ENCODE assay signal across 30 cellular contexts in the genomic region with DNA sequence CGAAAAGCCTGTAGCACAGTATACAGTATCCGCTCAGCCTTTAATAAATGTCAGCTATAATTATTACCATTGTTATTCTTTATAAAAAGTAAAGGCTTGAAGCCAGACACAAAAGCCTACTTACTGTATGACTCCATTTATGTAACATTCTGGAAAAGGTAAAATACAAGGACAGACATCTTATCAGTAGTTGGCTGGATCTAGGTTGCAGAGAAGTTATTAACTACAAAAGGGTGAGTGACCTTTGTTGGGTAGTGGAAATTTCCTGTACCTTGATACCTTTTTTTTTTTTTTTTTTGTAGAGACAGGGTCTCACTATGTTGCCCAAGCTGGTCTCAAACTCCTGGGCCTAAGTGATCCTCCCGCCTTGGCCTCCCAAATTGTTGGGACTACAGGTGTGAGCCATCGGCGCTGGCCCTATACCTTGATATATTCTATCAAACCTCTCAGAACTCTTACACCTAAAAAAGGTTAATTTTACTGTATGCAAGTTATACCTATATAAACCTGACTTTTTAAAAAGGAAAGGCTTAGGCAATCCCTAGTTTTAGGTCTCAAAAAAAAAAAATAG.
"Had no signal": no experiment of that assay in that cellular context is flagged by ENCODE, and none has a peak within 500 bp of the region (broad histone marks: within the 10 kb centered on the region; RNA-seq: fewer than 3 reads in every experiment).

No MANE protein-coding gene starts in this region.

- H3K27me3 ChIP-seq: brain microvascular endothelial cell, dorsolateral prefrontal cortex had no signal

- H3K4me3 Mint-ChIP-seq: activated CD4-positive, alpha-beta memory T cell treated with anti-CD3 and anti-CD28 coated beads for 36 hours; activated CD4-positive, alpha-beta T cell treated with anti-CD3 and anti-CD28 coated beads for 36 hours; activated CD4-positive, alpha-beta T cell treated with anti-CD3 and anti-CD28 coated beads, Interleukin-2, amount 10 ng/mL, durations not matched to agents 24 days and 14 days; activated CD8-positive, alpha-beta T cell treated with anti-CD3 and anti-CD28 coated beads, Interleukin-2, amount 10 ng/mL, durations not matched to agents 7 days and 5 days; activated naive CD4-positive, alpha-beta T cell treated with anti-CD3 and anti-CD28 coated beads, Interleukin-2, amount 10 ng/mL, durations not matched to agents 7 days and 5 days; activated naive CD8-positive, alpha-beta T cell treated with anti-CD3 and anti-CD28 coated beads, Interleukin-2, amount 10 ng/mL, durations not matched to agents 7 days and 5 days; activated T-cell treated with anti-CD3 and anti-CD28 coated beads, Interleukin-2, amount 50 U/mL, for 72 hours; central memory CD8-positive, alpha-beta T cell; dendritic cell treated with granulocyte-macrophage colony-stimulating factor and Interleukin-4, amounts not matched to agents 40 ng/mL and 50 ng/mL, for 4 days; endodermal cell had no signal

- FAIRE-seq: astrocyte, bronchial epithelial cell, frontal cortex had no signal

- H3K9me3 Mint-ChIP-seq: activated CD4-positive, alpha-beta memory T cell treated with anti-CD3 and anti-CD28 coated beads for 36 hours; activated CD4-positive, alpha-beta T cell treated with anti-CD3 and anti-CD28 coated beads, Interleukin-2, amount 10 ng/mL, durations not matched to agents 24 days and 14 days; activated naive CD4-positive, alpha-beta T cell treated with anti-CD3 and anti-CD28 coated beads, Interleukin-2, amount 10 ng/mL, durations not matched to agents 7 days and 5 days; activated naive CD4-positive, alpha-beta T cell treated with anti-CD3 and anti-CD28 coated beads, Interleukin-2, amount 50 U/mL, for 72 hours; activated naive CD8-positive, alpha-beta T cell treated with anti-CD3 and anti-CD28 coated beads, Interleukin-2, amount 10 ng/mL, durations not matched to agents 7 days and 5 days; activated T-cell treated with anti-CD3 and anti-CD28 coated beads, Interleukin-2, amount 50 U/mL, for 72 hours; central memory CD8-positive, alpha-beta T cell; dendritic cell treated with granulocyte-macrophage colony-stimulating factor and Interleukin-4, amounts not matched to agents 40 ng/mL and 50 ng/mL, for 4 days; endodermal cell had no signal

- H3K27me3 Mint-ChIP-seq: activated CD4-positive, alpha-beta memory T cell treated with anti-CD3 and anti-CD28 coated beads for 36 hours; activated CD4-positive, alpha-beta T cell treated with anti-CD3 and anti-CD28 coated beads for 36 hours; activated CD4-positive, alpha-beta T cell treated with anti-CD3 and anti-CD28 coated beads, Interleukin-2, amount 10 ng/mL, durations not matched to agents 24 days and 14 days; activated naive CD4-positive, alpha-beta T cell treated with anti-CD3 and anti-CD28 coated beads, Interleukin-2, amount 10 ng/mL, durations not matched to agents 7 days and 5 days; activated naive CD8-positive, alpha-beta T cell treated with anti-CD3 and anti-CD28 coated beads, Interleukin-2, amount 10 ng/mL, durations not matched to agents 7 days and 5 days; central memory CD8-positive, alpha-beta T cell; dendritic cell treated with granulocyte-macrophage colony-stimulating factor and Interleukin-4, amounts not matched to agents 40 ng/mL and 50 ng/mL, for 4 days had no signal

- H3K27ac ChIP-seq: brain microvascular endothelial cell, coronary artery, dorsolateral prefrontal cortex had no signal

- ATAC-seq: activated CD4-positive, alpha-beta T cell treated with anti-CD3 and anti-CD28 coated beads for 36 hours; activated CD8-positive, alpha-beta T cell treated with anti-CD3 and anti-CD28 coated beads, Interleukin-2, amount 10 ng/mL, durations not matched to agents 7 days and 5 days; activated naive CD4-positive, alpha-beta T cell treated with anti-CD3 and anti-CD28 coated beads, Interleukin-2, amount 50 U/mL, for 72 hours; activated T-cell treated with anti-CD3 and anti-CD28 coated beads, Interleukin-2, amount 50 U/mL, for 72 hours; esophagus mucosa had no signal

- H3K27ac Mint-ChIP-seq: activated CD4-positive, alpha-beta memory T cell treated with anti-CD3 and anti-CD28 coated beads for 36 hours; activated CD4-positive, alpha-beta T cell treated with anti-CD3 and anti-CD28 coated beads for 36 hours; activated CD4-positive, alpha-beta T cell treated with anti-CD3 and anti-CD28 coated beads, Interleukin-2, amount 10 ng/mL, durations not matched to agents 24 days and 14 days; activated CD8-positive, alpha-beta T cell treated with anti-CD3 and anti-CD28 coated beads, Interleukin-2, amount 10 ng/mL, durations not matched to agents 7 days and 5 days; activated naive CD4-positive, alpha-beta T cell treated with anti-CD3 and anti-CD28 coated beads, Interleukin-2, amount 10 ng/mL, durations not matched to agents 7 days and 5 days; activated naive CD8-positive, alpha-beta T cell treated with anti-CD3 and anti-CD28 coated beads, Interleukin-2, amount 10 ng/mL, durations not matched to agents 7 days and 5 days; activated T-cell treated with anti-CD3 and anti-CD28 coated beads, Interleukin-2, amount 50 U/mL, for 72 hours; dendritic cell treated with granulocyte-macrophage colony-stimulating factor and Interleukin-4, amounts not matched to agents 40 ng/mL and 50 ng/mL, for 4 days; endodermal cell had no signal

- H3K4me3 ChIP-seq: coronary artery, dorsolateral prefrontal cortex had no signal

- DNase-seq: activated CD4-positive, alpha-beta memory T cell treated with anti-CD3 and anti-CD28 coated beads for 36 hours; activated CD4-positive, alpha-beta T cell treated with anti-CD3 and anti-CD28 coated beads for 36 hours; activated CD4-positive, alpha-beta T cell treated with anti-CD3 and anti-CD28 coated beads, Interleukin-2, amount 10 ng/mL, durations not matched to agents 24 days and 14 days; activated CD4-positive, CD25-positive, alpha-beta regulatory T cell; activated CD4-positive, CD25-positive, alpha-beta regulatory T cell treated with anti-CD3 and anti-CD28 coated beads, Interleukin-2, amount 50 U/mL, for 72 hours; activated CD8-positive, alpha-beta T cell treated with anti-CD3 and anti-CD28 coated beads, Interleukin-2, amount 10 ng/mL, durations not matched to agents 7 days and 5 days; activated gamma-delta T cell; activated naive CD4-positive, alpha-beta T cell; activated naive CD4-positive, alpha-beta T cell treated with anti-CD3 and anti-CD28 coated beads, Interleukin-2, amount 10 ng/mL, durations not matched to agents 7 days and 5 days; activated naive CD8-positive, alpha-beta T cell treated with anti-CD3 and anti-CD28 coated beads, Interleukin-2, amount 10 ng/mL, durations not matched to agents 7 days and 5 days; activated T-cell treated with anti-CD3 and anti-CD28 coated beads, Interleukin-2, amount 50 U/mL, for 1 hour; activated T-cell treated with anti-CD3 and anti-CD28 coated beads, Interleukin-2, amount 50 U/mL, for 72 hours; amniotic stem cell; anterior cingulate cortex; brain microvascular endothelial cell; dorsolateral prefrontal cortex; effector memory CD4-positive, alpha-beta T cell; endodermal cell; foreskin fibroblast; head of caudate nucleus; T-helper 1 cell; T-helper 2 cell had no signal
